Comparison of ENCODE assay signal across 6 cellular contexts in the genomic region with DNA sequence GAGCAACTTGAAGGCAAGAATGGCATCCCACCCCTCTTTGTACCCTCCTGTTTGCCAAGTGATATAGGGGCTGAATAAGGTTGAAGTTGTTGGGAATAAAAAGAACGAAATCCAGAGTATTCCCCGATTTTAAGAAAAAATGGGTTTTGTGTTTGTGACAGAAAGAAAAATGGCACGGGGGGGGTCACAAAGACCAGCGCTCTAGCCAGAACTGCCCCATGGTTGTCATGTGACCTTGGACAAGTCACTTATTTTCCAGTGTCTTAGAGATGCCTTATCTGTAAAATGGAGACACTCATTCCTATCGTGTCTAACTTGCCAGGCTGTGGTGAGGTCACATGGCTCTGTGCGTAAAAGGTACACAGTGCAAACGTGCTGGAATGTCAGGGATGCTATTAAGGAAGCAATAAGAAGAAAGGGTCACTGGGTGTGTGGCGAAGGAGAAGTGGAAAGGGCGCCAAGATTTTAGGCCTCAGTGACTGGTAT. TPM values are rescaled to one million over a fixed set of nuclear protein-coding genes. Genes with fewer than 3 reads are reported as not detected.
A peak's percentile ranks its signal among the peaks of the same experiment; 100 is the strongest.
DNase-seq lines count a peak whose midpoint lies in the region; ATAC-seq and TF ChIP-seq lines count a peak whose summit lies in the region.

No MANE protein-coding gene starts in this region.

- peak overlapping the region; percentile 99 for H3K27ac ChIP-seq in skeletal muscle tissue (ENCODE audit: low read depth, low read length)

- peaks cover 2% of the 10 kb centered on the region for H3K27me3 Mint-ChIP-seq in activated CD8-positive, alpha-beta memory T cell treated with anti-CD3 and anti-CD28 coated beads, Interleukin-2, amount 10 ng/mL, durations not matched to agents 7 days and 5 days

- peak overlapping the region; percentile 100 for H3K27ac Mint-ChIP-seq in activated CD8-positive, alpha-beta memory T cell treated with anti-CD3 and anti-CD28 coated beads, Interleukin-2, amount 10 ng/mL, durations not matched to agents 7 days and 5 days

- peaks cover 35 to 50% (median 38%) of the 10 kb centered on the region in 3 donors for H3K4me1 ChIP-seq in skeletal muscle tissue (ENCODE audit: control insufficient read depth in 3 of 3, insufficient read depth in 3 of 3, low read length in 3 of 3)

- H3K9ac ChIP-seq in skeletal muscle tissue (ENCODE audit: low read depth in 1 of 3, low read length in 3 of 3), result peak overlapping the region; percentile 83 to 94 (median 89)

- H3K9me3 ChIP-seq in skeletal muscle tissue (ENCODE audit: control insufficient read depth in 3 of 3, low read length in 3 of 3), result no peaks in the 10 kb centered on the region

- no peak for DNase-seq in activated CD8-positive, alpha-beta memory T cell treated with anti-CD3 and anti-CD28 coated beads, Interleukin-2, amount 10 ng/mL, durations not matched to agents 7 days and 5 days
- no peak for DNase-seq in activated CD8-positive, alpha-beta memory T cell treated with anti-CD3 and anti-CD28 coated beads, Interleukin-2, amount 50 U/mL, for 4 hours
- DNase-seq in epithelial cell of esophagus (ENCODE audit: low read depth) (no peak), NCI-H1436 (lab: John Stamatoyannopoulos, UW) (no peak), DMS 273 (lab: John Stamatoyannopoulos, UW; ENCODE audit: unreplicated experiment) (no peak)

- no peaks in the 10 kb centered on the region for H3K9me3 Mint-ChIP-seq in activated CD8-positive, alpha-beta memory T cell treated with anti-CD3 and anti-CD28 coated beads, Interleukin-2, amount 10 ng/mL, durations not matched to agents 7 days and 5 days (ENCODE audit: low read depth)

- ATAC-seq in activated CD8-positive, alpha-beta memory T cell treated with anti-CD3 and anti-CD28 coated beads, Interleukin-2, amount 10 ng/mL, durations not matched to agents 7 days and 5 days, result no peak

- H3K4me3 ChIP-seq in epithelial cell of esophagus (ENCODE audit: low read length), result peak overlapping the region; percentile 88
- peak overlapping the region; percentile 81 to 90 (median 90) for H3K4me3 ChIP-seq in skeletal muscle tissue (ENCODE audit: low read length in 3 of 3)

- CTCF ChIA-PET in activated CD8-positive, alpha-beta memory T cell treated with anti-CD3 and anti-CD28 coated beads, Interleukin-2, amount 10 ng/mL, durations not matched to agents 7 days and 5 days (lab: Charles Lee), result interaction anchor here (0.8 to 24.7 kb wide), 3 partner anchors 8 to 74 kb away, joined by 5 to 583 read pairs (median 58); a partner anchor contains a TSS

- H3K36me3 Mint-ChIP-seq in activated CD8-positive, alpha-beta memory T cell treated with anti-CD3 and anti-CD28 coated beads, Interleukin-2, amount 10 ng/mL, durations not matched to agents 7 days and 5 days, result peaks cover 12% of the 10 kb centered on the region

- H3K4me1 Mint-ChIP-seq in activated CD8-positive, alpha-beta memory T cell treated with anti-CD3 and anti-CD28 coated beads, Interleukin-2, amount 10 ng/mL, durations not matched to agents 7 days and 5 days, result peaks cover 43% of the 10 kb centered on the region

- peaks cover 0 to 3% (median 0%) of the 10 kb centered on the region in 3 donors for H3K36me3 ChIP-seq in skeletal muscle tissue (ENCODE audit: control insufficient read depth in 3 of 3, insufficient read depth in 3 of 3, low read length in 3 of 3)

- H3K27me3 ChIP-seq in skeletal muscle tissue (ENCODE audit: control insufficient read depth in 3 of 3, insufficient read depth in 3 of 3, low read length in 3 of 3), result no peaks in the 10 kb centered on the region

- H3K4me3 Mint-ChIP-seq in activated CD8-positive, alpha-beta memory T cell treated with anti-CD3 and anti-CD28 coated beads, Interleukin-2, amount 10 ng/mL, durations not matched to agents 7 days and 5 days, result peak overlapping the region; percentile 99

- no peak for TF ChIP-seq CTCF in epithelial cell of esophagus (IDR thresholded peaks at IDR 0.05; ENCODE audit: insufficient read depth, low read depth, low read length, missing control alignments)

RNA-seq across cellular contexts. Expression of a gene that starts 1.6 kb away (rescaled TPM):
- 10 to 100 TPM; 40.2 to 42.4 TPM for total RNA-seq in activated CD8-positive, alpha-beta memory T cell treated with anti-CD3 and anti-CD28 coated beads, Interleukin-2, amount 10 ng/mL, durations not matched to agents 7 days and 5 days
- total RNA-seq in skeletal muscle tissue, result 14.6 TPM

RNA-seq across cellular contexts. Expression of a gene that starts 11.2 kb away (rescaled TPM):
- total RNA-seq in activated CD8-positive, alpha-beta memory T cell treated with anti-CD3 and anti-CD28 coated beads, Interleukin-2, amount 10 ng/mL, durations not matched to agents 7 days and 5 days, result 10 to 100 TPM; 14.9 to 20.6 TPM
- total RNA-seq in skeletal muscle tissue, result 3.1 TPM

RNA-seq across cellular contexts. Expression of a gene that starts 14.3 kb away (rescaled TPM):
- 1 to 10 TPM; 2.6 to 5.2 TPM for total RNA-seq in activated CD8-positive, alpha-beta memory T cell treated with anti-CD3 and anti-CD28 coated beads, Interleukin-2, amount 10 ng/mL, durations not matched to agents 7 days and 5 days
- total RNA-seq in skeletal muscle tissue, result 12.0 TPM

RNA-seq across cellular contexts. Expression of a gene that starts 15.0 kb away (rescaled TPM):
- total RNA-seq in activated CD8-positive, alpha-beta memory T cell treated with anti-CD3 and anti-CD28 coated beads, Interleukin-2, amount 10 ng/mL, durations not matched to agents 7 days and 5 days, result 1 to 10 TPM; 6.9 to 7.5 TPM
- 10.4 TPM for total RNA-seq in skeletal muscle tissue
